Comparison of ENCODE assay signal across 8 cellular contexts in the genomic region with DNA sequence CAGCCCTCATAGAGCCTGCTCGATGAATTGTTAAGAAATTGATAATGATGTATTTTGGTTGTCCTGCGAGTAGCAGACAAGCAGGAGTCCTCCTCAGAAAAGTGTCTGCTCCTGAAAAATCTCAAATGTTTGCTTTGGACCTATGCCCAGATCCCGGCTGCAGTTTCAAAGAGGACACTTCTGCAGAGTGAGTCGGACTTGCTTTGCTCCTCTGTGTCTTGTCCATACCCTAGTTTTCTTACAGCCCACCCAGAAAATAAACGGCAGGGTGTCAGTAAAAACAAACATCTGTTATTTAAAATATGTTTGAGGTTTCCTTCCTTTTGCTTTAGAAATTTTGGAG. TPM values are rescaled to one million over a fixed set of nuclear protein-coding genes. Genes with fewer than 3 reads are reported as not detected.
DNase-seq lines count a peak whose midpoint lies in the region; TF ChIP-seq lines count a peak whose summit lies in the region.

No MANE protein-coding gene starts in this region.

- POLR2A ChIA-PET in activated CD4-positive, alpha-beta memory T cell treated with anti-CD3 and anti-CD28 coated beads, Interleukin-2, amount 10 ng/mL, durations not matched to agents 7 days and 5 days (lab: Charles Lee): interaction anchor here (1.0 to 5.7 kb wide), 2 partner anchors 10 to 15 kb away, joined by 7 to 71 read pairs; no protein-coding TSS in a partner anchor

- H3K9me3 Mint-ChIP-seq in activated CD4-positive, alpha-beta memory T cell treated with anti-CD3 and anti-CD28 coated beads, Interleukin-2, amount 10 ng/mL, durations not matched to agents 7 days and 5 days: no peaks in the 10 kb centered on the region

- H3K4me2 ChIP-seq in osteoblast (ENCODE audit: insufficient read depth, low read length) (peak overlapping the region; percentile 90), Karpas-422 (ENCODE audit: low read depth, low read length, poor library complexity, severe bottlenecking) (no peak overlapping the region)

- H3K36me3 Mint-ChIP-seq in activated CD4-positive, alpha-beta memory T cell treated with anti-CD3 and anti-CD28 coated beads, Interleukin-2, amount 10 ng/mL, durations not matched to agents 7 days and 5 days (ENCODE audit: low read depth): peaks cover 61% of the 10 kb centered on the region

- no peak overlapping the region for H3K9ac ChIP-seq in Karpas-422 (ENCODE audit: low read length)

- H3K79me2 ChIP-seq in osteoblast (ENCODE audit: insufficient read depth, low read length) (peaks cover 37% of the 10 kb centered on the region), Karpas-422 (ENCODE audit: low read length) (no peaks in the 10 kb centered on the region)

- no peak overlapping the region for H3K4me3 ChIP-seq in choroid plexus epithelial cell (ENCODE audit: low read depth, low read length)
- H3K4me3 ChIP-seq in osteoblast (ENCODE audit: insufficient read depth, low read length): no peak overlapping the region
- no peak overlapping the region for H3K4me3 ChIP-seq in Karpas-422 (ENCODE audit: low read length)

- H3K9me3 ChIP-seq in osteoblast (ENCODE audit: low read depth, low read length): no peaks in the 10 kb centered on the region
- no peaks in the 10 kb centered on the region for H3K9me3 ChIP-seq in Karpas-422 (ENCODE audit: low read length)

- no peaks in the 10 kb centered on the region for H3K9me2 ChIP-seq in Karpas-422 (replicated peaks; ENCODE audit: insufficient read depth, low read length)

- TF ChIP-seq CTCF in choroid plexus epithelial cell (conservative IDR thresholded peaks at IDR 0.05; ENCODE audit: low read depth, low read length) (no peak), osteoblast (IDR thresholded peaks at IDR 0.05; ENCODE audit: extremely low read depth, low read depth, low read length) (no peak)

- no peaks in the 10 kb centered on the region for H3K27me3 Mint-ChIP-seq in activated CD4-positive, alpha-beta memory T cell treated with anti-CD3 and anti-CD28 coated beads, Interleukin-2, amount 10 ng/mL, durations not matched to agents 7 days and 5 days

- H3K27ac ChIP-seq in osteoblast (ENCODE audit: low read depth, low read length) (peak overlapping the region; percentile 19), Karpas-422 (ENCODE audit: low read length) (no peak overlapping the region)

- CTCF ChIA-PET in activated CD4-positive, alpha-beta memory T cell treated with anti-CD3 and anti-CD28 coated beads, Interleukin-2, amount 10 ng/mL, durations not matched to agents 7 days and 5 days (lab: Charles Lee): interaction anchor here (1.2 to 3.2 kb wide), 7 partner anchors 7 to 44 kb away, joined by 3 to 24 read pairs (median 8); no protein-coding TSS in a partner anchor

- H3K4me1 Mint-ChIP-seq in activated CD4-positive, alpha-beta memory T cell treated with anti-CD3 and anti-CD28 coated beads, Interleukin-2, amount 10 ng/mL, durations not matched to agents 7 days and 5 days: peaks cover 79% of the 10 kb centered on the region

- H3K36me3 ChIP-seq in osteoblast (ENCODE audit: insufficient read depth, low read length) (peaks cover 3% of the 10 kb centered on the region), Karpas-422 (ENCODE audit: insufficient read depth, low read length) (no peaks in the 10 kb centered on the region)

- no peak overlapping the region for H3K27ac Mint-ChIP-seq in activated CD4-positive, alpha-beta memory T cell treated with anti-CD3 and anti-CD28 coated beads, Interleukin-2, amount 10 ng/mL, durations not matched to agents 7 days and 5 days

- H4K20me1 ChIP-seq in osteoblast (ENCODE audit: insufficient read depth, low read length) (peaks cover 10% of the 10 kb centered on the region), Karpas-422 (ENCODE audit: insufficient read depth, low read depth, low read length) (no peaks in the 10 kb centered on the region)

- DNase-seq in DMS 273 treated with DMSO at 0.1 percent for 48 hours (lab: John Stamatoyannopoulos, UW) (peak; percentile 14), NCI-H1092 (lab: John Stamatoyannopoulos, UW) (peak; percentile 16), choroid plexus epithelial cell (ENCODE audit: low read depth) (peak; percentile 70), osteoblast (ENCODE audit: insufficient read length, low spot score, missing footprints) (peak; percentile 50), Karpas-422 (no peak), islet precursor cell (no peak)
- no peak for DNase-seq in effector CD8-positive, alpha-beta T cell (lab: John Stamatoyannopoulos, UW)
- DNase-seq in activated CD4-positive, alpha-beta memory T cell treated with anti-CD3 and anti-CD28 coated beads, Interleukin-2, amount 10 ng/mL, durations not matched to agents 7 days and 5 days: no peak

- H3K4me3 Mint-ChIP-seq in activated CD4-positive, alpha-beta memory T cell treated with anti-CD3 and anti-CD28 coated beads, Interleukin-2, amount 10 ng/mL, durations not matched to agents 7 days and 5 days: no peak overlapping the region

- H3K4me1 ChIP-seq in osteoblast (ENCODE audit: insufficient read depth, low read length) (peaks cover 72% of the 10 kb centered on the region), Karpas-422 (ENCODE audit: low read length) (peaks cover 21% of the 10 kb centered on the region)

- H3K27me3 ChIP-seq in osteoblast (ENCODE audit: insufficient read depth, low read length) (no peaks in the 10 kb centered on the region), Karpas-422 (ENCODE audit: low read length) (no peaks in the 10 kb centered on the region)

- H2AFZ ChIP-seq in osteoblast (ENCODE audit: low read length) (no peak overlapping the region), Karpas-422 (ENCODE audit: low read length) (no peak overlapping the region)

RNA-seq across cellular contexts. Expression of a gene that starts 2.8 kb away (rescaled TPM):
- 103 and 116 TPM in 2 replicates for total RNA-seq in osteoblast
- total RNA-seq in Karpas-422 (2014; rRNA removed; shearing (Covaris generic); ENCODE audit: low replicate concordance): 0.56 and 4.2 TPM in 2 replicates
- total RNA-seq in activated CD4-positive, alpha-beta memory T cell treated with anti-CD3 and anti-CD28 coated beads, Interleukin-2, amount 10 ng/mL, durations not matched to agents 7 days and 5 days: 100 to 1,000 TPM; 631 to 641 TPM

RNA-seq across cellular contexts. Expression of a gene that starts 46.0 kb away (rescaled TPM):
- total RNA-seq in osteoblast: 142 and 167 TPM in 2 replicates
- total RNA-seq in Karpas-422 (2014; rRNA removed; shearing (Covaris generic); ENCODE audit: low replicate concordance): 68.5 and 155 TPM in 2 replicates
- 100 to 1,000 TPM; 504 to 539 TPM for total RNA-seq in activated CD4-positive, alpha-beta memory T cell treated with anti-CD3 and anti-CD28 coated beads, Interleukin-2, amount 10 ng/mL, durations not matched to agents 7 days and 5 days

Comparison
In these comparisons a context has a peak if more than half of its experiments do, and no peak if none do; other contexts are left out.
1. DNase-seq: peak in DMS 273 treated with DMSO at 0.1 percent for 48 hours (single experiment), NCI-H1092 (single experiment), choroid plexus epithelial cell (single experiment) and osteoblast (single experiment); none in Karpas-422 (single experiment), effector CD8-positive, alpha-beta T cell (single experiment), islet precursor cell (single experiment) and activated CD4-positive, alpha-beta memory T cell treated with anti-CD3 and anti-CD28 coated beads, Interleukin-2, amount 10 ng/mL, durations not matched to agents 7 days and 5 days (single experiment).
2. RNA of a gene that starts 2.8 kb away (total RNA-seq): 631 to 641 TPM in activated CD4-positive, alpha-beta memory T cell treated with anti-CD3 and anti-CD28 coated beads, Interleukin-2, amount 10 ng/mL, durations not matched to agents 7 days and 5 days and 103 to 116 TPM in osteoblast; 0.56 to 4.2 TPM in Karpas-422; every median in the first group is over 10 times any median in the second.